In the genomic region with DNA sequence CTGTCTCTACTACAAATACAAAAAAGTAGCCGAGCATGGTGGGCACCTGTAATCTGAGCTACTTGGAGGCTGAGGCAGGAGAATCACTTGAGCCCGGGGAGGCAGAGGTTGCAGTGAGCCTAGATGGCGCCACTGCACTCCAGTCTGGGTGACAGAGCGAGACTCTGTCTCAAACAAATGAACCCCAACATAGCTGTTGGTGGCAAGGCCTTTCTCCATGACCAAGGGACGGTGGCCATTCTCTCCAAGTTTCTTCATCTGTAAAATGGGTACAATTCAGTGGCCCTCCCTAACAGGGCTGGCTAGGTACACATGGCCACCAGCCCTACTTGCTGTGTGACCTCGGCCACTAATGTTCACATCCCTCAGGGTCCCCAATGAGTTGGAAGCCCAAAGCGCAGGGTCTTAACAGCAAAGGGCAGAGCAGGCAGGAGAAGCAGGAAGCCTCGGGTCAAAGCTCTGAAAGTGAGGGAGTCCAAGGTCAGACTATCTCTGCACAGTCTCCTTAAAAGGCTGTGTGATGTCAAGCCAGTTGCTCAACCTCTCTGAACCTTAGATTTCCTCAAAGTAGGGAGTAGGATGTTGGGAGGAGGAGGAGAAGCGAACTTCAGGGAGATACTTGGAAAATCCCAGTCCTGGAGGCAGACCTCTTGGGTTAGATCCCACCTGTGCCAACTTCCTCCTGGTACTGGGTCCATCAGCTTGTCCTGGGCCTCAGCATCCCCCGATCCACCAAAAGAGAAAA, we compare ENCODE assay signal across 6 cellular contexts. TPM values are rescaled to one million over a fixed set of nuclear protein-coding genes. Genes with fewer than 3 reads are reported as not detected.
DNase-seq lines count a peak whose midpoint lies in the region; ATAC-seq and TF ChIP-seq lines count a peak whose summit lies in the region.

No MANE protein-coding gene starts in this region.

- TF ChIP-seq POLR2A in thyroid gland (IDR thresholded peaks at IDR 0.05): no peak

- intact Hi-C loops in thyroid gland (cut with DNase I): loop anchor here (2.0 kb wide), 1 partner anchor 46 kb away; no protein-coding TSS in a partner anchor

- peak; percentile 65 for DNase-seq in activated CD4-positive, alpha-beta T cell treated with anti-CD3 and anti-CD28 coated beads, Interleukin-2, amount 50 U/mL, for 1 hour
- DNase-seq in iPS DF 6.9 (ENCODE audit: low read depth, low spot score) (no peak), thyroid gland (no peak), germinal center (ENCODE audit: low spot score) (no peak)

- no peaks in the 10 kb centered on the region for H3K9me3 ChIP-seq in iPS DF 6.9 (ENCODE audit: control insufficient read depth, insufficient read depth, low read length)
- no peaks in the 10 kb centered on the region for H3K9me3 ChIP-seq in thyroid gland

- WGBS in iPS DF 6.9 (ENCODE audit: insufficient coverage, insufficient read length): no CpG with 5 or more reads among the region's 10 CpGs
- 57 to 66% methylated on average over 7 to 10 of the region's 10 CpGs for WGBS in thyroid gland, 2 donors

- H3K36me3 ChIP-seq in iPS DF 6.9 (ENCODE audit: control insufficient read depth, insufficient read depth, low read length) (no peaks in the 10 kb centered on the region; the same call in 1 of the 2 replicates), thyroid gland (peaks cover 11 to 12% of the 10 kb centered on the region in 2 donors)

- H3K4me3 ChIP-seq in iPS DF 6.9 (ENCODE audit: low read length) (peak overlapping the region; percentile 35; the same call in 1 of the 2 replicates), thyroid gland (replicated peaks in 1 of 3) (peak overlapping the region; percentile 1 to 99 (median 75))

- TF ChIP-seq CTCF in GM12872 (IDR thresholded peaks at IDR 0.05; ENCODE audit: insufficient read depth, low read depth, low read length) (peak; percentile 66), thyroid gland (IDR thresholded peaks at IDR 0.05) (peak in 1 of 6 experiments; percentile 5)

- H3K27me3 ChIP-seq in iPS DF 6.9 (ENCODE audit: control insufficient read depth, insufficient read depth, low read length) (no peaks in the 10 kb centered on the region), thyroid gland (no peaks in the 10 kb centered on the region)

- H3K27ac ChIP-seq in iPS DF 6.9 (ENCODE audit: low read length): no peak overlapping the region
- H3K27ac ChIP-seq in thyroid gland: peak overlapping the region in 2 of 3 donors; percentile 100

- H3K4me1 ChIP-seq in iPS DF 6.9 (ENCODE audit: control insufficient read depth, insufficient read depth, low read length) (peaks cover 2% of the 10 kb centered on the region; the same call in 1 of the 2 replicates), thyroid gland (peaks cover 39 to 55% of the 10 kb centered on the region in 2 donors)

- ATAC-seq in GM19397 (IDR thresholded peaks at IDR 0.05; ENCODE audit: unreplicated experiment): no peak

RNA-seq across cellular contexts. Expression of a gene that starts 2.7 kb away (rescaled TPM):
- 100 to 1,000 TPM; 193 to 394 (median 316) TPM for total RNA-seq in thyroid gland

RNA-seq across cellular contexts. Expression of a gene that starts 4.4 kb away (rescaled TPM):
- total RNA-seq in thyroid gland: 10 to 100 TPM in 1 of 4 donors, 1 to 10 TPM in 3; 5.7 to 17.0 (median 8.9) TPM

RNA-seq across cellular contexts. Expression of a gene that starts 44.2 kb away (rescaled TPM):
- 100 to 1,000 TPM in 2 of 4 donors, 10 to 100 TPM in 2; 55.2 to 203 (median 140) TPM for total RNA-seq in thyroid gland

RNA-seq across cellular contexts. Expression of a gene that starts 52.5 kb away (rescaled TPM):
- total RNA-seq in thyroid gland: 1 to 10 TPM in 1 of 4 donors, under 1 TPM in 2, not detected in 1; 0.27 to 1.4 (median 0.92) TPM
